20 cellular contexts compared by ENCODE assay signal in the genomic region with DNA sequence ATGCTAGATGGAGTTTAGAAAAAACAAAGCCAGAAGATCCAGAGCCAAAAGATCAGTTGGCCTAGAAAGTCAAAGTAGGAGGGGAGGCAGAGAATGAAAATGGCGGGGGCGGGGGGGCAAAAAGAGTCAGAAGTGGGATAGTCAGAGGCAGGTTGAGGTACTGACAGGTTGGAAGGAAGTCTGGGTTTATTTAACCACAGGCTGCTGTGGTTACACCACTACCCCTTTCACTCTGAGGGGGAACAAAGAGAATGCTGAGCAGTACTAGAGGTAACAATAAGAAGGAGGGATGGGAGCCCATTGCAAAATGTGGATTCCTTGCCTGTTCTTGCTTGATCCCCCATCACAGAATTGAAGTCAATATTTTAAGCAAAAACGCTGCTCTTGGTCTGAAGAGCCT.
DNase-seq lines count a peak whose midpoint lies in the region; ATAC-seq, FAIRE-seq and TF ChIP-seq lines count a peak whose summit lies in the region.
"Had no signal": no experiment of that assay in that cellular context is flagged by ENCODE, and none has a peak within 500 bp of the region (broad histone marks: within the 10 kb centered on the region; RNA-seq: fewer than 3 reads in every experiment).

No MANE protein-coding gene starts in this region.

- H3K27me3 Mint-ChIP-seq in WTC11 (ENCODE audit: low read depth): no peaks in the 10 kb centered on the region
- H3K27me3 Mint-ChIP-seq in effector memory CD8-positive, alpha-beta T cell: peaks cover 19 to 35% of the 10 kb centered on the region in 2 donors

- no peak for FAIRE-seq in D721Med (lab: Jason Lieb, UNC)
- FAIRE-seq: islet of Langerhans had no signal

- no peaks in the 10 kb centered on the region for H3K27me3 ChIP-seq in colonic mucosa

- H3K9me3 Mint-ChIP-seq in WTC11: peaks cover 21% of the 10 kb centered on the region
- H3K9me3 Mint-ChIP-seq in effector memory CD8-positive, alpha-beta T cell: peaks cover 1 to 10% of the 10 kb centered on the region in 2 donors
- H3K9me3 Mint-ChIP-seq: activated naive CD4-positive, alpha-beta T cell treated with anti-CD3 and anti-CD28 coated beads, Interleukin-2, amount 50 U/mL, for 24 hours; stimulated activated memory B cell treated with anti-CD40 and anti-IgM and Interleukin-4, amounts not matched to agents 10 μg/mL and 1 μg/mL and 100 μg/mL, for 72 hours had no signal

- H3K9ac ChIP-seq in colonic mucosa (ENCODE audit: low read depth in 2 of 2, low read length in 2 of 2): no peak overlapping the region

- ATAC-seq in GM18502 (IDR thresholded peaks at IDR 0.05; ENCODE audit: poor library complexity, unreplicated experiment) (peak; percentile 89), GM21423 (IDR thresholded peaks at IDR 0.05; ENCODE audit: unreplicated experiment) (peak; percentile 95), HG03280 (IDR thresholded peaks at IDR 0.05; ENCODE audit: unreplicated experiment) (peak; percentile 51), WTC11 (peak; percentile 73)
- no peak for ATAC-seq in effector memory CD8-positive, alpha-beta T cell (replicated peaks)
- ATAC-seq: sciatic nerve; stimulated activated memory B cell treated with anti-CD40 and anti-IgM and Interleukin-4, amounts not matched to agents 10 μg/mL and 1 μg/mL and 100 μg/mL, for 72 hours had no signal

- no peak overlapping the region for H3K27ac Mint-ChIP-seq in WTC11
- no peak overlapping the region for H3K27ac Mint-ChIP-seq in effector memory CD8-positive, alpha-beta T cell
- H3K27ac Mint-ChIP-seq: activated naive CD4-positive, alpha-beta T cell treated with anti-CD3 and anti-CD28 coated beads, Interleukin-2, amount 50 U/mL, for 24 hours; stimulated activated memory B cell treated with anti-CD40 and anti-IgM and Interleukin-4, amounts not matched to agents 10 μg/mL and 1 μg/mL and 100 μg/mL, for 72 hours had no signal

- no peak for DNase-seq in WTC11 (ENCODE audit: low spot score)
- no peak for DNase-seq in effector memory CD8-positive, alpha-beta T cell
- no peak for DNase-seq in stimulated activated CD4-positive, alpha-beta T cell treated with anti-CD3 and anti-CD28 coated beads, Interleukin-4, amount 100 ng/mL, for 24 hours
- no peak for DNase-seq in D721Med (ENCODE audit: insufficient read length, low spot score)
- no peak for DNase-seq in colonic mucosa
- DNase-seq: AML-193; caudate nucleus; mesendoderm; NCI-H1092; NCI-H2227 treated with DMSO at 0.1 percent for 48 hours; stimulated activated CD4-positive, alpha-beta T cell treated with anti-CD3 and anti-CD28 coated beads, Interleukin-4, amount 100 ng/mL, for 4 hours had no signal

- POLR2A ChIA-PET in WTC11 (lab: Charles Lee): no interaction called here

- intact Hi-C loops in colonic mucosa (cut with DNase I): no loop called here

- peaks cover 7% of the 10 kb centered on the region for H3K36me3 Mint-ChIP-seq in WTC11
- H3K36me3 Mint-ChIP-seq in effector memory CD8-positive, alpha-beta T cell (ENCODE audit: insufficient read depth): no peaks in the 10 kb centered on the region
- H3K36me3 Mint-ChIP-seq: activated naive CD4-positive, alpha-beta T cell treated with anti-CD3 and anti-CD28 coated beads, Interleukin-2, amount 50 U/mL, for 24 hours; stimulated activated memory B cell treated with anti-CD40 and anti-IgM and Interleukin-4, amounts not matched to agents 10 μg/mL and 1 μg/mL and 100 μg/mL, for 72 hours had no signal

- no peaks in the 10 kb centered on the region for H3K4me1 ChIP-seq in colonic mucosa

- no peak for TF ChIP-seq CTCF in WTC11 (IDR thresholded peaks at IDR 0.05)
- TF ChIP-seq CTCF in D721Med (IDR thresholded peaks at IDR 0.05; ENCODE audit: insufficient read depth, missing control alignments): no peak
- no peak for TF ChIP-seq CTCF in colonic mucosa (IDR thresholded peaks at IDR 0.05)

- no peak overlapping the region for H3K4me3 Mint-ChIP-seq in WTC11
- H3K4me3 Mint-ChIP-seq in effector memory CD8-positive, alpha-beta T cell: no peak overlapping the region
- H3K4me3 Mint-ChIP-seq: activated naive CD4-positive, alpha-beta T cell treated with anti-CD3 and anti-CD28 coated beads, Interleukin-2, amount 50 U/mL, for 24 hours; stimulated activated memory B cell treated with anti-CD40 and anti-IgM and Interleukin-4, amounts not matched to agents 10 μg/mL and 1 μg/mL and 100 μg/mL, for 72 hours had no signal

- H3K4me1 Mint-ChIP-seq in WTC11: peaks cover 35% of the 10 kb centered on the region
- H3K4me1 Mint-ChIP-seq in effector memory CD8-positive, alpha-beta T cell (ENCODE audit: low read depth in 2 of 2): no peaks in the 10 kb centered on the region
- H3K4me1 Mint-ChIP-seq: stimulated activated memory B cell treated with anti-CD40 and anti-IgM and Interleukin-4, amounts not matched to agents 10 μg/mL and 1 μg/mL and 100 μg/mL, for 72 hours had no signal

- H3K4me3 ChIP-seq in colonic mucosa: no peak overlapping the region

- H3K36me3 ChIP-seq in colonic mucosa: no peaks in the 10 kb centered on the region
- H3K36me3 ChIP-seq: neutrophil had no signal

- no peak overlapping the region for H3K27ac ChIP-seq in colonic mucosa
- H3K27ac ChIP-seq: neutrophil, VCaP had no signal

- no peaks in the 10 kb centered on the region for H3K9me3 ChIP-seq in colonic mucosa
- H3K9me3 ChIP-seq: neutrophil had no signal

- CTCF ChIA-PET in WTC11 (lab: Charles Lee): interaction anchor here (1.2 kb wide), 1 partner anchor 88 kb away, joined by 9 read pairs; no protein-coding TSS in a partner anchor

TF ChIP-seq in WTC11, 78 proteins besides CTCF, POLR2A, EP300 and RAD21 (continues in another document):
- TF ChIP-seq GTF2I (CRISPR knock-in tag; conservative IDR thresholded peaks at IDR 0.05) (no peak), AR (CRISPR knock-in tag; IDR thresholded peaks at IDR 0.05) (no peak), ATF6 (CRISPR knock-in tag; IDR thresholded peaks at IDR 0.05) (no peak), TEAD1 (CRISPR knock-in tag; IDR thresholded peaks at IDR 0.05) (no peak), NR1H2 (CRISPR knock-in tag; IDR thresholded peaks at IDR 0.05) (no peak), ESRRA (CRISPR knock-in tag; IDR thresholded peaks at IDR 0.05; ENCODE audit: borderline replicate concordance) (no peak), ZNF263 (CRISPR knock-in tag; IDR thresholded peaks at IDR 0.05; ENCODE audit: low read depth) (no peak), MLX (CRISPR knock-in tag; IDR thresholded peaks at IDR 0.05) (no peak), CREM (CRISPR knock-in tag; IDR thresholded peaks at IDR 0.05) (no peak)
- TF ChIP-seq, protein P1, sequence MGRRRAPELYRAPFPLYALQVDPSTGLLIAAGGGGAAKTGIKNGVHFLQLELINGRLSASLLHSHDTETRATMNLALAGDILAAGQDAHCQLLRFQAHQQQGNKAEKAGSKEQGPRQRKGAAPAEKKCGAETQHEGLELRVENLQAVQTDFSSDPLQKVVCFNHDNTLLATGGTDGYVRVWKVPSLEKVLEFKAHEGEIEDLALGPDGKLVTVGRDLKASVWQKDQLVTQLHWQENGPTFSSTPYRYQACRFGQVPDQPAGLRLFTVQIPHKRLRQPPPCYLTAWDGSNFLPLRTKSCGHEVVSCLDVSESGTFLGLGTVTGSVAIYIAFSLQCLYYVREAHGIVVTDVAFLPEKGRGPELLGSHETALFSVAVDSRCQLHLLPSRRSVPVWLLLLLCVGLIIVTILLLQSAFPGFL (CRISPR knock-in tag; IDR thresholded peaks at IDR 0.05; ENCODE audit: borderline replicate concordance): no peak
